ENCODE assay signal across 8 cellular contexts in genomic region chr1:84103197-84103992, GRCh38. TPM values are rescaled to one million over a fixed set of nuclear protein-coding genes. Genes with fewer than 3 reads are reported as not detected.
DNase-seq lines count a peak whose midpoint lies in the region; ATAC-seq and TF ChIP-seq lines count a peak whose summit lies in the region.

No MANE protein-coding gene starts in this region.

- no peak for TF ChIP-seq CTCF in GM20000 (IDR thresholded peaks at IDR 0.05; ENCODE audit: extremely low read depth, missing control alignments)
- TF ChIP-seq CTCF in fibroblast of pulmonary artery (IDR thresholded peaks at IDR 0.05; ENCODE audit: low read length, missing control alignments) = no peak
- TF ChIP-seq CTCF in GM13976 (IDR thresholded peaks at IDR 0.05; ENCODE audit: borderline replicate concordance, control extremely low read depth, extremely low read depth, insufficient read depth, missing control alignments) = no peak

- in situ Hi-C loops in GM13976 (cut with MboI; ENCODE audit: low sequenced_read_pairs, unreplicated experiment) = no loop called here

- H3K4me3 ChIP-seq in fibroblast of pulmonary artery (replicated peaks; ENCODE audit: low read depth, low read length) = no peak overlapping the region

- DNase-seq in DMS153 (lab: John Stamatoyannopoulos, UW) = peak; percentile 54
- peak; percentile 21 for DNase-seq in GM20000 (ENCODE audit: low spot score)
- DNase-seq in SHP77 (lab: John Stamatoyannopoulos, UW) = peak; percentile 81 to 84
- peak; percentile 86 for DNase-seq in fibroblast of pulmonary artery (ENCODE audit: low read depth)
- peak; percentile 24 for DNase-seq in occipital lobe (lab: John Stamatoyannopoulos, UW)
- no peak for DNase-seq in GM13976 (ENCODE audit: low spot score)

- ATAC-seq in HG03565 (IDR thresholded peaks at IDR 0.05; ENCODE audit: unreplicated experiment) = peak; percentile 80
- no peak for ATAC-seq in GM19328 (IDR thresholded peaks at IDR 0.05; ENCODE audit: unreplicated experiment)

RNA-seq across cellular contexts. Expression of gene PRKACB, which starts 40.7 kb away (rescaled TPM):
- total RNA-seq in occipital lobe = 1,070 TPM
